8 cellular contexts compared by ENCODE assay signal in genomic region chr4:28686618-28687017, GRCh38.
DNase-seq lines count a peak whose midpoint lies in the region; ATAC-seq and TF ChIP-seq lines count a peak whose summit lies in the region.

No MANE protein-coding gene starts in this region.

- POLR2A ChIA-PET in AG04450 (lab: Yijun Ruan, JAX), result no interaction called here

- peak overlapping the region; percentile 68 for H2AFZ ChIP-seq in OCI-LY3 (ENCODE audit: low read depth, low read length)

- WGBS in stomach, 5 donors, result 42 to 50% (median 50%) methylated on average over 4 of the region's 4 CpGs

- intact Hi-C loops in stomach (cut with DNase I; ENCODE audit: low total_unique reads), result no loop called here

- no peak overlapping the region for H3K27ac ChIP-seq in AG04450 (ENCODE audit: low read depth, low read length)
- H3K27ac ChIP-seq in OCI-LY3 (ENCODE audit: low read length), result no peak overlapping the region
- H3K27ac ChIP-seq in stomach, result no peak overlapping the region

- H3K4me3 ChIP-seq in AG04450 (ENCODE audit: low read depth, low read length) (no peak overlapping the region), GM12875 (ENCODE audit: low read depth, low read length) (no peak overlapping the region), OCI-LY3 (ENCODE audit: low read length) (0 out of 2 replicates have a peak overlapping the region, but pooled peaks have one; percentile 27), stomach (no peak overlapping the region)

- CTCF ChIA-PET in AG04450 (lab: Charles Lee), result interaction anchor here (0.8 to 1.1 kb wide), 3 partner anchors 10 to 461 kb away, joined by 3 read pairs; no protein-coding TSS in a partner anchor

- H3K4me1 ChIP-seq in OCI-LY3 (ENCODE audit: low read length), result no peaks in the 10 kb centered on the region
- no peaks in the 10 kb centered on the region for H3K4me1 ChIP-seq in stomach

- H3K9ac ChIP-seq in OCI-LY3 (ENCODE audit: low read length), result no peak overlapping the region

- no peaks in the 10 kb centered on the region for H3K9me3 ChIP-seq in AG04450 (ENCODE audit: control insufficient read depth, insufficient read depth, low read length)
- H3K9me3 ChIP-seq in OCI-LY3 (ENCODE audit: insufficient read depth, low read length), result no peaks in the 10 kb centered on the region
- H3K9me3 ChIP-seq in stomach, result no peaks in the 10 kb centered on the region

- ATAC-seq in HG03175 (IDR thresholded peaks at IDR 0.05; ENCODE audit: unreplicated experiment) (no peak), GM18907 (IDR thresholded peaks at IDR 0.05; ENCODE audit: unreplicated experiment) (no peak)

- TF ChIP-seq POLR2A in stomach (IDR thresholded peaks at IDR 0.05), result no peak

- peak; percentile 57 for TF ChIP-seq CTCF in AG04450 (IDR thresholded peaks at IDR 0.05; ENCODE audit: low read depth, low read length)
- peak; percentile 57 for TF ChIP-seq CTCF in GM12875 (IDR thresholded peaks at IDR 0.05; ENCODE audit: borderline replicate concordance, insufficient read depth, low read depth, low read length)
- TF ChIP-seq CTCF in OCI-LY3 (IDR thresholded peaks at IDR 0.05; ENCODE audit: low read depth, low read length), result peak; percentile 71
- TF ChIP-seq CTCF in stomach (IDR thresholded peaks at IDR 0.05), result peak in 3 of 7 experiments; percentile 8 to 25 (median 13)

- DNase-seq in AG04450 (ENCODE audit: low read depth, low spot score) (no peak), foreskin melanocyte (peak; percentile 26), stomach (peak; percentile 32)
- DNase-seq in stimulated activated naive CD4-positive, alpha-beta T cell (lab: John Stamatoyannopoulos, UW), result no peak

- no peak for TF ChIP-seq EP300 in stomach (IDR thresholded peaks at IDR 0.05)

- H3K4me2 ChIP-seq in OCI-LY3 (ENCODE audit: low read length), result peak overlapping the region; percentile 31

- H3K36me3 ChIP-seq in OCI-LY3 (replicated peaks; ENCODE audit: low read depth, low read length), result no peaks in the 10 kb centered on the region
- H3K36me3 ChIP-seq in stomach, result no peaks in the 10 kb centered on the region

- H4K20me1 ChIP-seq in OCI-LY3 (ENCODE audit: insufficient read depth, low read length), result no peaks in the 10 kb centered on the region

- no peaks in the 10 kb centered on the region for H3K27me3 ChIP-seq in AG04450 (ENCODE audit: control insufficient read depth, insufficient read depth, low read length)
- H3K27me3 ChIP-seq in OCI-LY3 (ENCODE audit: low read depth, low read length), result no peaks in the 10 kb centered on the region
- no peaks in the 10 kb centered on the region for H3K27me3 ChIP-seq in stomach

- no peaks in the 10 kb centered on the region for H3K79me2 ChIP-seq in OCI-LY3 (ENCODE audit: low read length)

Comparison
In these comparisons a context has a peak if more than half of its experiments do, and no peak if none do; other contexts are left out.
1. DNase-seq: peak in foreskin melanocyte (single experiment) and stomach (single experiment); none in AG04450 (single experiment) and stimulated activated naive CD4-positive, alpha-beta T cell (0 of 6).